In genomic region chr17:77434136-77435114, GRCh38 we compare ENCODE assay signal across 9 cellular contexts.
A peak's percentile ranks its signal among the peaks of the same experiment; 100 is the strongest.
DNase-seq lines count a peak whose midpoint lies in the region; ATAC-seq and TF ChIP-seq lines count a peak whose summit lies in the region.
"Had no signal": no experiment of that assay in that cellular context is flagged by ENCODE, and none has a peak within 500 bp of the region (broad histone marks: within the 10 kb centered on the region; RNA-seq: fewer than 3 reads in every experiment).

No MANE protein-coding gene starts in this region.

- H3K9ac ChIP-seq in muscle layer of colon (ENCODE audit: low read length): no peak overlapping the region

- in situ Hi-C loops in transverse colon (cut with MboI; ENCODE audit: low pct_ligation_motif_present in 1 of 4, low pct_unique_long_range_greater_than_20kb in 1 of 4, low sequenced_read_pairs in 3 of 4): loop anchor here in 3 of 4 donors (10.0 to 25.0 kb wide), 2 partner anchors 60 to 97 kb away; no protein-coding TSS in a partner anchor

- H3K4me1 ChIP-seq in heart left ventricle (peaks cover 33 to 98% (median 85%) of the 10 kb centered on the region in 12 donors), muscle layer of colon (ENCODE audit: insufficient read depth, low read length) (peaks cover 95% of the 10 kb centered on the region), transverse colon (peaks cover 56 to 82% (median 63%) of the 10 kb centered on the region in 4 donors)

- peak overlapping the region in 8 of 12 donors; percentile 10 to 91 (median 44) for H3K27ac ChIP-seq in heart left ventricle
- peak overlapping the region; percentile 37 for H3K27ac ChIP-seq in muscle layer of colon (ENCODE audit: low read depth, low read length)
- H3K27ac ChIP-seq in transverse colon: peak overlapping the region; percentile 25 to 94 (median 46)

- peak overlapping the region; percentile 90 to 92 for H3K27ac Mint-ChIP-seq in activated naive CD4-positive, alpha-beta T cell treated with anti-CD3 and anti-CD28 coated beads, Interleukin-2, amount 50 U/mL, for 72 hours

- no peaks in the 10 kb centered on the region for H3K36me3 ChIP-seq in heart left ventricle
- H3K36me3 ChIP-seq in muscle layer of colon (ENCODE audit: insufficient read depth, low read length): no peaks in the 10 kb centered on the region
- H3K36me3 ChIP-seq in transverse colon: no peaks in the 10 kb centered on the region

- 63 to 71% (median 64%) methylated on average over 20 to 26 of the region's 26 CpGs for WGBS in heart left ventricle, 4 donors
- 84% methylated on average over 24 of the region's 26 CpGs; no CpG with 5 or more reads in 1 of the 2 donors for whole genome bisulfite sequencing in transverse colon (ENCODE audit: low coverage in 1 of 2), 2 donors

- H3K9me3 ChIP-seq in heart left ventricle: no peaks in the 10 kb centered on the region
- H3K9me3 ChIP-seq in muscle layer of colon (ENCODE audit: low read length): no peaks in the 10 kb centered on the region
- H3K9me3 ChIP-seq in transverse colon: no peaks in the 10 kb centered on the region

- H3K27me3 ChIP-seq in heart left ventricle (no peaks in the 10 kb centered on the region), muscle layer of colon (ENCODE audit: control insufficient read depth in 1 of 2, insufficient read depth in 2 of 2, low read length in 2 of 2) (no peaks in the 10 kb centered on the region), transverse colon (no peaks in the 10 kb centered on the region)

- H3K36me3 Mint-ChIP-seq in activated naive CD4-positive, alpha-beta T cell treated with anti-CD3 and anti-CD28 coated beads, Interleukin-2, amount 50 U/mL, for 72 hours: peaks cover 11 to 15% of the 10 kb centered on the region in 2 donors

- no peak for TF ChIP-seq EP300 in transverse colon (IDR thresholded peaks at IDR 0.05; ENCODE audit: low read depth)

- DNase-seq in heart left ventricle (no peak), Right ventricle myocardium superior (no peak), transverse colon (no peak), NCI-H1436 treated with DMSO at 0.1 percent for 48 hours (lab: John Stamatoyannopoulos, UW) (no peak), NCI-H2227 (lab: John Stamatoyannopoulos, UW; ENCODE audit: unreplicated experiment) (no peak), RPMI8226 (no peak)
- no peak for DNase-seq in activated naive CD4-positive, alpha-beta T cell treated with anti-CD3 and anti-CD28 coated beads, Interleukin-2, amount 50 U/mL, for 72 hours (ENCODE audit: low spot score in 2 of 2)
- DNase-seq: MM.1S had no signal

- H3K9me3 Mint-ChIP-seq in activated naive CD4-positive, alpha-beta T cell treated with anti-CD3 and anti-CD28 coated beads, Interleukin-2, amount 50 U/mL, for 72 hours: no peaks in the 10 kb centered on the region

- TF ChIP-seq CTCF in heart left ventricle (IDR thresholded peaks at IDR 0.05) (no peak), transverse colon (IDR thresholded peaks at IDR 0.05) (no peak)

- ATAC-seq in heart left ventricle (no peak), Right ventricle myocardium superior (ENCODE audit: poor library complexity) (no peak)
- ATAC-seq in activated naive CD4-positive, alpha-beta T cell treated with anti-CD3 and anti-CD28 coated beads, Interleukin-2, amount 50 U/mL, for 72 hours: peak; percentile 10 to 23

- H3K4me3 ChIP-seq in heart left ventricle: peak overlapping the region in 3 of 12 donors; percentile 0 to 25 (median 17)
- peak overlapping the region in 1 of 2 donors; percentile 28 for H3K4me3 ChIP-seq in muscle layer of colon (ENCODE audit: low read depth in 1 of 2, low read length in 2 of 2)
- no peak overlapping the region for H3K4me3 ChIP-seq in transverse colon

- intact Hi-C loops in heart left ventricle (cut with DNase I): loop anchor here in 7 of 10 donors (5.0 kb wide), 2 partner anchors 38 to 43 kb away; no protein-coding TSS in a partner anchor
- intact Hi-C loops in Right ventricle myocardium superior (cut with DNase I): loop anchor here (5.0 kb wide), 1 partner anchor 58 kb away; no protein-coding TSS in a partner anchor
- intact Hi-C loops in transverse colon (cut with DNase I; ENCODE audit: low total_unique reads): no loop called here

- TF ChIP-seq POLR2A in heart left ventricle (IDR thresholded peaks at IDR 0.05): no peak
- TF ChIP-seq POLR2A in transverse colon (IDR thresholded peaks at IDR 0.05): no peak

Comparison
In these comparisons a context has a peak if more than half of its experiments do, and no peak if none do; other contexts are left out.
1. ATAC-seq: peak in activated naive CD4-positive, alpha-beta T cell treated with anti-CD3 and anti-CD28 coated beads, Interleukin-2, amount 50 U/mL, for 72 hours (2 of 2); none in heart left ventricle (0 of 4) and Right ventricle myocardium superior (single experiment).
2. Peak in every context shown above with its lines, with median percentiles within 50 percentile points of each other: H3K27ac ChIP-seq.